In genomic region chr7:20016669-20017068, GRCh38 we compare ENCODE assay signal across 26 cellular contexts.
"Had no signal": no experiment of that assay in that cellular context is flagged by ENCODE, and none has a peak within 500 bp of the region (broad histone marks: within the 10 kb centered on the region; RNA-seq: fewer than 3 reads in every experiment).

No MANE protein-coding gene starts in this region.

- ATAC-seq: effector memory CD8-positive, alpha-beta T cell; esophagus mucosa; gastrocnemius medialis; heart right ventricle; left cardiac atrium; left lung; left ventricle myocardium superior; lower lobe of right lung; mucosa of descending colon had no signal

- H3K36me3 ChIP-seq: colonic mucosa, esophagus squamous epithelium, gastrocnemius medialis, heart right ventricle, left lung, lower lobe of right lung had no signal

- H3K27me3 ChIP-seq: colonic mucosa, esophagus squamous epithelium, gastrocnemius medialis, heart right ventricle, left lung had no signal

- H3K4me3 ChIP-seq: colonic mucosa, esophagus squamous epithelium, gastrocnemius medialis, heart right ventricle, left lung, lower lobe of right lung, mucosa of descending colon had no signal

- H3K27ac ChIP-seq: colonic mucosa, epithelial cell of prostate, esophagus squamous epithelium, gastrocnemius medialis, heart right ventricle, left lung, lower lobe of right lung had no signal

- DNase-seq: colonic mucosa; cortex of kidney; effector CD8-positive, alpha-beta T cell; effector memory CD8-positive, alpha-beta T cell; endodermal cell; erythroblast; esophagus squamous epithelium; foreskin fibroblast; foreskin melanocyte; gastrocnemius medialis; glutamatergic neuron; head of caudate nucleus; heart right ventricle; hippocampal formation; left cardiac atrium; left ventricle myocardium superior; lower lobe of right lung; mesenchymal stem cell; naive B cell had no signal

- H3K9me3 ChIP-seq: colonic mucosa, esophagus squamous epithelium, gastrocnemius medialis, heart right ventricle, left lung, mucosa of descending colon had no signal

- FAIRE-seq: endometrium, islet of Langerhans, keratinocyte had no signal

- H3K4me1 ChIP-seq: colonic mucosa, esophagus squamous epithelium, gastrocnemius medialis, heart right ventricle had no signal
